22 cellular contexts compared by ENCODE assay signal in genomic region chr2:23633966-23634365, GRCh38.
"Had no signal": no experiment of that assay in that cellular context is flagged by ENCODE, and none has a peak within 500 bp of the region (broad histone marks: within the 10 kb centered on the region; RNA-seq: fewer than 3 reads in every experiment).

No MANE protein-coding gene starts in this region.

- H3K4me3 ChIP-seq: K562, SJSA1, SK-N-MC had no signal

- H3K27ac Mint-ChIP-seq: IgD-negative memory B cell had no signal

- H3K4me3 Mint-ChIP-seq: IgD-negative memory B cell had no signal

- H3K27ac ChIP-seq: HL-60, KMS-11, RWPE1, SJSA1, SK-N-MC had no signal

- H3K36me3 ChIP-seq: SJSA1 had no signal

- H3K27me3 ChIP-seq: SJSA1 had no signal

- H3K4me2 ChIP-seq: KMS-11 had no signal

- H3K9ac ChIP-seq: KMS-11 had no signal

- H3K9me3 ChIP-seq: SJSA1 had no signal

- DNase-seq: Kasumi-1, MM.1S, NCI-H1092 treated with DMSO at 0.1 percent for 48 hours, NCI-H1436, NCI-H187, NCI-H2029, NCI-H2081 treated with DMSO at 0.1 percent for 48 hours, NCI-H2171, NCI-H226, NCI-H446, NCI-H510A, NCI-H524 treated with DMSO at 0.1 percent for 48 hours, NCI-H69, NCI-H774, SIG-M5 had no signal

- H3K9me3 Mint-ChIP-seq: IgD-negative memory B cell had no signal

- ATAC-seq: K562 had no signal
